Comparison of ENCODE assay signal across 10 cellular contexts in the genomic region with DNA sequence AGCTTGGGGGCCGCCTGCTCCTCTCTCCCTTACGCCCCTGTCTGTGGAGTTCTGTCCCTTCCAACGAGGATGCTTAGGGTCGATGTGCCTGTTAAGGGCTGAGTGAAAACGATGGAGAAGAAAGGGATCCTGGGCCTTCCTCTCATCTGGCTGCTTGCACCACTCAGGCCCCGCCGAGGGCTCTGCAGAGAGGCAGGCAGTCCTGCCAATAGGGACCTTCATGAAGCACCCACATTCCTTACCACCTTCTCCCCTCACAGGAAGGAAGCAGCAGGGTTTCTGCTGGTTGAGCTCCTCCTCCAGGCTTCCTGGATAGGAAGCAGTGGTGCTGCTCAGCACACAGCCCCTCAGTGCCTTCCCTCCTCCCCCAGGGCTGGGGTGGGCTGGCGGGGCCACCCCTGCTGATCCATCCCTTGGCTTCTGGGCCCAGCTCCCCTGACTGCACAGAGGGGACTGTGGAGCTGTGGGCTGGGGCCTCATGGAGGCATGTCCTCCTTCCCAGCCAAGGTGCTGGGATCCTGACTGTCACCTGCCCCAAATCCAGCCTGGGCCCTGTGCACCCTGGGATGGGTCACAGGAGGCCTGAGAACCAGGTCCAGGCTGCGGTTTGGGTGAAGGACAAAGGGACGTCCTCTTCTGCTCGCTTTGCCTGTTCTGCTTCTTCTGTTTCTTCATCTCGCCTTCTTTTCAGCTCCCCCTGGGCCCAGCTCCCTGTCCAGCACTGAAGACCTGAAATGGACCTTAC. TPM values are rescaled to one million over a fixed set of nuclear protein-coding genes. Genes with fewer than 3 reads are reported as not detected.
A peak's percentile ranks its signal among the peaks of the same experiment; 100 is the strongest.
DNase-seq lines count a peak whose midpoint lies in the region; ATAC-seq and TF ChIP-seq lines count a peak whose summit lies in the region.
"Had no signal": no experiment of that assay in that cellular context is flagged by ENCODE, and none has a peak within 500 bp of the region (broad histone marks: within the 10 kb centered on the region; RNA-seq: fewer than 3 reads in every experiment).

No MANE protein-coding gene starts in this region.

- H3K79me2 ChIP-seq in fibroblast of lung (ENCODE audit: control insufficient read depth, insufficient read depth, low read length), result peaks cover 37% of the 10 kb centered on the region

- H3K4me2 ChIP-seq in fibroblast of lung (ENCODE audit: extremely low read depth, insufficient read depth, low read length), result no peak overlapping the region

- no peaks in the 10 kb centered on the region; the same call in 1 of the 2 replicates for H3K9me3 ChIP-seq in AG04450 (ENCODE audit: control insufficient read depth, insufficient read depth, low read length)
- no peaks in the 10 kb centered on the region for H3K9me3 ChIP-seq in RWPE2 (ENCODE audit: severe bottlenecking)
- no peaks in the 10 kb centered on the region for H3K9me3 ChIP-seq in fibroblast of lung (ENCODE audit: control insufficient read depth, insufficient read depth, low read depth, low read length)
- H3K9me3 ChIP-seq: gastrocnemius medialis had no signal

- POLR2A ChIA-PET in AG04450 (lab: Yijun Ruan, JAX), result interaction anchor here (0.6 to 1.0 kb wide), 2 partner anchors 27 to 32 kb away, joined by 3 to 4 read pairs; no protein-coding TSS in a partner anchor

- H3K36me3 ChIP-seq in RWPE2 (ENCODE audit: low read depth) (no peaks in the 10 kb centered on the region), fibroblast of lung (ENCODE audit: control insufficient read depth, insufficient read depth, low read length) (peaks cover 19% of the 10 kb centered on the region)
- H3K36me3 ChIP-seq: gastrocnemius medialis had no signal

- no peak for TF ChIP-seq CTCF in AG04450 (IDR thresholded peaks at IDR 0.05; ENCODE audit: low read depth, low read length)
- TF ChIP-seq CTCF in RWPE2 (IDR thresholded peaks at IDR 0.05; ENCODE audit: poor library complexity, severe bottlenecking), result no peak
- TF ChIP-seq CTCF in fibroblast of lung (conservative IDR thresholded peaks at IDR 0.05 in 1 of 2, IDR thresholded peaks at IDR 0.05 in 1 of 2; ENCODE audit: low read depth in 1 of 2, low read length in 2 of 2), result no peak

- H4K20me1 ChIP-seq in fibroblast of lung (ENCODE audit: control insufficient read depth, extremely low read depth, insufficient read depth, low read length), result no peaks in the 10 kb centered on the region

- H3K27me3 ChIP-seq in AG04450 (ENCODE audit: control insufficient read depth, insufficient read depth, low read length), result no peaks in the 10 kb centered on the region
- H3K27me3 ChIP-seq in RWPE2 (ENCODE audit: insufficient read depth, poor library complexity, severe bottlenecking), result peaks cover 5% of the 10 kb centered on the region
- H3K27me3 ChIP-seq in fibroblast of lung (ENCODE audit: control insufficient read depth, insufficient read depth, low read length), result no peaks in the 10 kb centered on the region

- H2AFZ ChIP-seq in fibroblast of lung (ENCODE audit: low read length), result no peak overlapping the region

- H3K4me3 ChIP-seq in AG04450 (ENCODE audit: low read depth, low read length) (no peak overlapping the region), RWPE2 (ENCODE audit: severe bottlenecking) (no peak overlapping the region), fibroblast of lung (replicated peaks in 1 of 4; ENCODE audit: control extremely low read depth in 1 of 4, insufficient read depth in 1 of 4, low read depth in 3 of 4, low read length in 4 of 4) (no peak overlapping the region)
- H3K4me3 ChIP-seq: gastrocnemius medialis had no signal

- H3K4me1 ChIP-seq in RWPE2 (ENCODE audit: insufficient read depth, poor library complexity, severe bottlenecking) (peaks cover 2% of the 10 kb centered on the region), fibroblast of lung (ENCODE audit: control insufficient read depth, extremely low read depth, insufficient read depth, low read length) (peaks cover 47% of the 10 kb centered on the region)
- H3K4me1 ChIP-seq: gastrocnemius medialis had no signal

- CTCF ChIA-PET in AG04450 (lab: Charles Lee), result interaction anchor here (0.6 to 0.8 kb wide), 2 partner anchors 55 to 59 kb away, joined by 3 read pairs; no protein-coding TSS in a partner anchor

- ATAC-seq in RWPE2 (ENCODE audit: low read depth) (peak; percentile 19; the same call in 2 of the 3 replicates), HG02884 (IDR thresholded peaks at IDR 0.05; ENCODE audit: unreplicated experiment) (no peak)
- ATAC-seq: gastrocnemius medialis; naive thymus-derived CD8-positive, alpha-beta T cell had no signal

- no peak overlapping the region for H3K9ac ChIP-seq in fibroblast of lung (ENCODE audit: insufficient read depth, low read length)

- peak overlapping the region; percentile 39 for H3K27ac ChIP-seq in AG04450 (ENCODE audit: low read depth, low read length)
- no peak overlapping the region for H3K27ac ChIP-seq in RWPE2 (ENCODE audit: poor library complexity, severe bottlenecking)
- H3K27ac ChIP-seq in fibroblast of lung (ENCODE audit: insufficient read depth, low read length), result peak overlapping the region; percentile 96
- H3K27ac ChIP-seq: gastrocnemius medialis had no signal

- DNase-seq in AG04450 (ENCODE audit: low read depth, low spot score) (no peak), ELR (ENCODE audit: low read depth) (peak; percentile 52), RWPE2 (ENCODE audit: low spot score) (peak; percentile 61), fibroblast of lung (ENCODE audit: low read depth in 2 of 2) (no peak), DMS153 (lab: John Stamatoyannopoulos, UW) (no peak), iPS-NIHi11 (ENCODE audit: low spot score) (no peak), Ammon's horn (ENCODE audit: low spot score) (no peak)
- DNase-seq: gastrocnemius medialis had no signal

RNA-seq across cellular contexts. Expression of gene AHRR, which starts 50.5 kb away (rescaled TPM):
- polyA plus RNA-seq in AG04450 (2011; rRNA removed) (22.3 and 24.6 TPM in 2 replicates), fibroblast of lung (11.3 and 16.0 TPM in 2 replicates)
- polyA minus RNA-seq in AG04450 (2011; rRNA and poly(A)+ RNA removed), result 24.0 and 25.8 TPM in 2 replicates
- total RNA-seq in fibroblast of lung, result 6.2 and 26.4 TPM in 2 replicates
- 12.8 and 18.3 TPM in 2 replicates for polyA plus RNA-seq in fibroblast of lung (2012)
- polyA minus RNA-seq in fibroblast of lung (ENCODE audit: low replicate concordance), result 18.5 and 28.2 TPM in 2 replicates

Comparison
In these comparisons a context has a peak if more than half of its experiments do, and no peak if none do; other contexts are left out.
1. DNase-seq: peak in ELR (single experiment) and RWPE2 (single experiment); none in AG04450 (single experiment), fibroblast of lung (0 of 2), DMS153 (single experiment), iPS-NIHi11 (single experiment) and Ammon's horn (single experiment).